22 cellular contexts compared by ENCODE assay signal in the genomic region with DNA sequence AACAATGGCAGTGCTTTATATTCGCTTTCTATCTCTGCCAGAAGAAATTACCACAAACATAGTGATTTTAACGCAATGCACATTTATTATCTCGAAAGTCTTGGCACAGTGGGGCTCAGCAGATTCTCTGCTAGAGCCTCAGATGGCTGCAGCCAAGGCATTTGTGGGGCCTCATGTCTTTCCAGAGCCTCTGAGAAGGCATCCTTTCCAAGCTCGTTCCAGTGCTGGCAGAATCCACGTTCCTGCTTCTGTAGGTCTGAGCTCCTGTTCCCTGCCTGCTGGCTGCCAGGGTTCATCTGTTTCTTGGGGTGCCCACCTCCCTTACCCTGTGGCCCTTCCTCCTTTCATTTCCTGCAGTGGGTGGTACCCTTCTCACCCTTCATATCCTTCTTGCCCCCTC.
"Had no signal": no experiment of that assay in that cellular context is flagged by ENCODE, and none has a peak within 500 bp of the region (broad histone marks: within the 10 kb centered on the region; RNA-seq: fewer than 3 reads in every experiment).

No MANE protein-coding gene starts in this region.

- H3K27me3 ChIP-seq: gastrocnemius medialis, neural progenitor cell, sigmoid colon, testis, tibial artery had no signal

- H3K4me1 ChIP-seq: gastrocnemius medialis, neural progenitor cell, psoas muscle, sigmoid colon, testis, tibial artery had no signal

- DNase-seq: effector CD4-positive, alpha-beta T cell; foreskin fibroblast; gastrocnemius medialis; head of caudate nucleus; left ventricle myocardium superior; mesendoderm; midbrain; naive thymus-derived CD4-positive, alpha-beta T cell; posterior cingulate gyrus; psoas muscle; right cardiac atrium; sigmoid colon; stimulated activated CD4-positive, alpha-beta T cell treated with anti-CD3 and anti-CD28 coated beads, Interleukin-2, amount 100 ng/mL, for 24 hours; stimulated activated CD4-positive, alpha-beta T cell treated with anti-CD3 and anti-CD28 coated beads, Interleukin-4, amount 100 ng/mL, for 24 hours; stimulated activated naive CD8-positive, alpha-beta T cell treated with anti-CD3 and anti-CD28 coated beads, Interleukin-15, Interleukin-2, amounts not matched to agents 100 U/mL and 50 U/mL, for 24 hours; substantia nigra; testis; tibial artery had no signal

- H3K9me3 ChIP-seq: gastrocnemius medialis, psoas muscle, sigmoid colon, testis, tibial artery had no signal

- ATAC-seq: gastrocnemius medialis; left ventricle myocardium superior; naive thymus-derived CD4-positive, alpha-beta T cell; psoas muscle; right cardiac atrium; stimulated activated effector memory CD8-positive, alpha-beta T cell treated with anti-CD3 and anti-CD28 coated beads, Interleukin-12 subunit alpha, Interleukin-12 subunit beta, amount 100 ng/mL, for 72 hours; stimulated activated naive CD8-positive, alpha-beta T cell treated with anti-CD3 and anti-CD28 coated beads, Interleukin-15, Interleukin-2, amounts not matched to agents 100 U/mL and 50 U/mL, for 24 hours had no signal

- H3K4me3 ChIP-seq: coronary artery, dorsolateral prefrontal cortex, gastrocnemius medialis, neural progenitor cell, psoas muscle, sigmoid colon, testis, tibial artery had no signal

- H3K36me3 ChIP-seq: gastrocnemius medialis, neural progenitor cell, sigmoid colon, tibial artery had no signal

- H3K27ac ChIP-seq: coronary artery, dorsolateral prefrontal cortex, gastrocnemius medialis, neural progenitor cell, psoas muscle, sigmoid colon, testis, tibial artery had no signal
